Comparison of ENCODE assay signal across 14 cellular contexts in genomic region chr17:60439501-60439900, GRCh38. TPM values are rescaled to one million over a fixed set of nuclear protein-coding genes. Genes with fewer than 3 reads are reported as not detected.
A peak's percentile ranks its signal among the peaks of the same experiment; 100 is the strongest.
DNase-seq lines count a peak whose midpoint lies in the region; ATAC-seq and TF ChIP-seq lines count a peak whose summit lies in the region.
"Had no signal": no experiment of that assay in that cellular context is flagged by ENCODE, and none has a peak within 500 bp of the region (broad histone marks: within the 10 kb centered on the region; RNA-seq: fewer than 3 reads in every experiment).

No MANE protein-coding gene starts in this region.

- intact Hi-C loops in left colon (cut with DNase I, micrococcal nuclease), result loop anchor here in 1 of 2 donors (10.0 kb wide), 1 partner anchor 215 kb away; no protein-coding TSS in a partner anchor

- DNase-seq in NB4 (ENCODE audit: low read depth), result peak; percentile 39
- peak in 2 of 61 donors; percentile 19 to 30 for DNase-seq in caudate nucleus (lab: John Stamatoyannopoulos, UW)
- DNase-seq in renal cortical epithelial cell (ENCODE audit: low read depth), result peak; percentile 28
- no peak for DNase-seq in HUDEP-2 (lab: John Stamatoyannopoulos, UW; ENCODE audit: unreplicated experiment in 76 of 76)
- no peak for DNase-seq in left colon
- DNase-seq: NCI-H2029, testis had no signal

- peak overlapping the region; percentile 20 for H3K27ac ChIP-seq in caudate nucleus (ENCODE audit: low read depth, low read length)
- H3K27ac ChIP-seq: testis had no signal

- TF ChIP-seq POLR2A in NB4 (IDR thresholded peaks at IDR 0.05; ENCODE audit: extremely low read depth, insufficient read length), result no peak

- no peak overlapping the region for H3K4me3 ChIP-seq in NB4 (ENCODE audit: low read depth, low read length)
- H3K4me3 ChIP-seq: testis had no signal

- no peak for TF ChIP-seq CTCF in NB4 (IDR thresholded peaks at IDR 0.05; ENCODE audit: low read depth, low read length)

- ATAC-seq in GM21529 (IDR thresholded peaks at IDR 0.05; ENCODE audit: unreplicated experiment), result peak; percentile 60
- ATAC-seq in left colon, result no peak
- ATAC-seq in GM18517 (IDR thresholded peaks at IDR 0.05; ENCODE audit: unreplicated experiment), result no peak
- ATAC-seq: HCT116; natural killer cell treated with Interleukin-12 subunit alpha and Interleukin-12 subunit beta and Interleukin-15 and Interleukin-18, amount 100 ng/mL, for 72 hours; Panc1 had no signal

RNA-seq across cellular contexts. Expression of gene CHCT1, which starts 17.2 kb away (rescaled TPM):
- total RNA-seq in renal cortical epithelial cell (not detected in 2 replicates), left colon (not detected)
- total RNA-seq: activated CD8-positive, alpha-beta memory T cell treated with anti-CD3 and anti-CD28 coated beads for 36 hours; glomerular endothelial cell; natural killer cell treated with Interleukin-12 subunit alpha and Interleukin-12 subunit beta and Interleukin-15 and Interleukin-18, amount 100 ng/mL, for 72 hours had no signal

RNA-seq across cellular contexts. Expression of gene USP32, which starts 47.6 kb away (rescaled TPM):
- 41.2 and 92.6 TPM in 2 replicates for total RNA-seq in renal cortical epithelial cell
- 10 to 100 TPM; 37.4 to 48.9 TPM for total RNA-seq in left colon

Comparison
In these comparisons a context has a peak if more than half of its experiments do, and no peak if none do; other contexts are left out.
1. DNase-seq: peak in NB4 (single experiment) and renal cortical epithelial cell (single experiment); none in HUDEP-2 (0 of 76) and left colon (0 of 2).